Comparison of ENCODE assay signal across 1 cellular context in genomic region chr19:38263696-38264485, GRCh38.
TF ChIP-seq lines count a peak whose summit lies in the region.

No MANE protein-coding gene starts in this region.

TF ChIP-seq in GM12878, 131 proteins besides CTCF, POLR2A, EP300 and RAD21:
- no peak for TF ChIP-seq CBFB (IDR thresholded peaks at IDR 0.05; ENCODE audit: low read depth)
- TF ChIP-seq CBX3 (IDR thresholded peaks at IDR 0.05; ENCODE audit: borderline replicate concordance, low read depth) = no peak
- no peak for TF ChIP-seq POLR2AphosphoS5 (IDR thresholded peaks at IDR 0.05; ENCODE audit: low read length)
- peak in 1 of 2 experiments; percentile 27; a peak in 1 of 3 replicates for TF ChIP-seq EGR1 (IDR thresholded peaks at IDR 0.05; ENCODE audit: borderline replicate concordance in 1 of 2, low read depth in 2 of 2, low read length in 2 of 2)
- no peak for TF ChIP-seq MXI1 (IDR thresholded peaks at IDR 0.05; ENCODE audit: low read depth, low read length)
- TF ChIP-seq TBL1XR1 (IDR thresholded peaks at IDR 0.05; ENCODE audit: low read depth, low read length) = no peak
- TF ChIP-seq IRF5 (IDR thresholded peaks at IDR 0.05; ENCODE audit: borderline replicate concordance) = no peak
- TF ChIP-seq FOXK2 (IDR thresholded peaks at IDR 0.05) = no peak
- no peak for TF ChIP-seq MEF2A (IDR thresholded peaks at IDR 0.05; ENCODE audit: insufficient read depth, low read depth, low read length)
- no peak for TF ChIP-seq RFX5 (IDR thresholded peaks at IDR 0.05; ENCODE audit: low read depth, low read length)
- 0 out of 2 replicates have a peak, but pooled peaks have one; percentile 33 for TF ChIP-seq IKZF1 (conservative IDR thresholded peaks at IDR 0.05)
- TF ChIP-seq FOS (IDR thresholded peaks at IDR 0.05; ENCODE audit: borderline replicate concordance, extremely low read depth, insufficient read length) = no peak
- TF ChIP-seq PAX5 (IDR thresholded peaks at IDR 0.05; ENCODE audit: borderline replicate concordance, low read depth, low read length) = no peak
- TF ChIP-seq SIX5 (IDR thresholded peaks at IDR 0.05; ENCODE audit: low read depth, low read length, severe bottlenecking) = no peak
- peak; percentile 45; the same call in 1 of the 2 replicates for TF ChIP-seq TCF3 (IDR thresholded peaks at IDR 0.05; ENCODE audit: borderline replicate concordance, insufficient read depth, low read depth, low read length)
- TF ChIP-seq STAT3 (IDR thresholded peaks at IDR 0.05; ENCODE audit: low read depth, low read length) = no peak
- peak; percentile 24; the same call in 1 of the 2 replicates for TF ChIP-seq CREM (IDR thresholded peaks at IDR 0.05; ENCODE audit: low read depth)
- no peak for TF ChIP-seq TCF12 (IDR thresholded peaks at IDR 0.05; ENCODE audit: low read depth, low read length)
- TF ChIP-seq NBN (IDR thresholded peaks at IDR 0.05) = no peak
- TF ChIP-seq TCF7 (IDR thresholded peaks at IDR 0.05; ENCODE audit: borderline replicate concordance) = no peak
